Comparison of ENCODE assay signal across 1 cellular context in the genomic region with DNA sequence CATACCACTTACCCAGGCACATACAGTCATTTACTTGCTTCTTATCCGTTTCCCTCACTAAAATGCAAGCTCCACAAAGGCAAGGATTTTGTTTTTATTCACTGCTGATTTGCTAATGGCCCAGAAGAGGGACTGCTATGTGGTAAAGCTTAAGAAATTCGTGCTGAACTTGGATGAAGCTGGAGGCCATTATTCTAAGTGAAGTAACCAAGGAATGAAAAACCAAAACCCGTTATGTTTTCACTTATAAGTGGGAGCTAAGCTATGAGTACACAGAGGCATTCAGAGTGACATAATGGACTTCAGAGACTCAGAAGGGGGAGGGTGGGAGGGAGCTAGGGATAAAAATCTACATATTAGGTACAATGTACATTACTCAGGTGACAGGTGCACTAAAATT.
TF ChIP-seq lines count a peak whose summit lies in the region.

No MANE protein-coding gene starts in this region.

TF ChIP-seq in GM23338, 12 proteins besides CTCF, POLR2A, EP300 and RAD21 (continued from another document):
- TF ChIP-seq POLR2AphosphoS5 (IDR thresholded peaks at IDR 0.05; ENCODE audit: low read depth) (no peak), NANOG (IDR thresholded peaks at IDR 0.05; ENCODE audit: borderline replicate concordance) (no peak), EZH2 (IDR thresholded peaks at IDR 0.05; ENCODE audit: low read depth, unreplicated experiment) (no peak), JUNB (IDR thresholded peaks at IDR 0.05; ENCODE audit: unreplicated experiment) (no peak), EZH2phosphoT487 (IDR thresholded peaks at IDR 0.05; ENCODE audit: unreplicated experiment) (no peak)
- TF ChIP-seq, protein P1, sequence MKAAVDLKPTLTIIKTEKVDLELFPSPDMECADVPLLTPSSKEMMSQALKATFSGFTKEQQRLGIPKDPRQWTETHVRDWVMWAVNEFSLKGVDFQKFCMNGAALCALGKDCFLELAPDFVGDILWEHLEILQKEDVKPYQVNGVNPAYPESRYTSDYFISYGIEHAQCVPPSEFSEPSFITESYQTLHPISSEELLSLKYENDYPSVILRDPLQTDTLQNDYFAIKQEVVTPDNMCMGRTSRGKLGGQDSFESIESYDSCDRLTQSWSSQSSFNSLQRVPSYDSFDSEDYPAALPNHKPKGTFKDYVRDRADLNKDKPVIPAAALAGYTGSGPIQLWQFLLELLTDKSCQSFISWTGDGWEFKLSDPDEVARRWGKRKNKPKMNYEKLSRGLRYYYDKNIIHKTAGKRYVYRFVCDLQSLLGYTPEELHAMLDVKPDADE (IDR thresholded peaks at IDR 0.05) = no peak
